ENCODE assay signal across 8 cellular contexts in genomic region chr11:88175004-88175706, GRCh38. TPM values are rescaled to one million over a fixed set of nuclear protein-coding genes. Genes with fewer than 3 reads are reported as not detected.
A peak's percentile ranks its signal among the peaks of the same experiment; 100 is the strongest.
DNase-seq lines count a peak whose midpoint lies in the region; ATAC-seq and TF ChIP-seq lines count a peak whose summit lies in the region.

Gene RAB38, minus strand, starts transcription at chr11:88175443. Its CDS starts 59 bp downstream, at chr11:88175384.

- H3K9me3 ChIP-seq in IMR-90 (ENCODE audit: control insufficient read depth, insufficient read depth, low read length) = no peaks in the 10 kb centered on the region
- H3K9me3 ChIP-seq in trophoblast cell (ENCODE audit: insufficient read depth, low read depth, low read length) = no peaks in the 10 kb centered on the region

- no TSS peak for BruUV-seq in IMR-90 (replicated peaks; lab: Mats Ljungman, UMichigan)

- H2BK12ac ChIP-seq in trophoblast cell (ENCODE audit: low read length) = no peak within 1 kb of the TSS

- POLR2A ChIA-PET in IMR-90 (lab: Charles Lee; ENCODE audit: unreplicated experiment) = interaction anchor here (0.7 kb wide), 1 partner anchor 158 kb away, joined by 18 read pairs; no protein-coding TSS in a partner anchor

- peak within 1 kb of the TSS; percentile 18 for H2AK9ac ChIP-seq in IMR-90 (replicated peaks; ENCODE audit: low read depth, low read length, poor library complexity)

- CTCF ChIA-PET in IMR-90 (lab: Yijun Ruan, JAX) = interaction anchor here (1.1 kb wide), 1 partner anchor 8 kb away, joined by 3 read pairs; no protein-coding TSS in a partner anchor

- H4K5ac ChIP-seq in IMR-90 (ENCODE audit: low read depth, low read length) = no peak within 1 kb of the TSS

- H3K9ac ChIP-seq in IMR-90 (ENCODE audit: low read depth, low read length) (peak within 1 kb of the TSS; percentile 47), trophoblast cell (ENCODE audit: low read length) (no peak within 1 kb of the TSS)

- no peak within 1 kb of the TSS for H3K27ac ChIP-seq in IMR-90 (ENCODE audit: insufficient read depth, low read length)
- no peak within 1 kb of the TSS for H3K27ac ChIP-seq in trophoblast cell (ENCODE audit: low read depth, low read length)

- peak; percentile 55 for DNase-seq in COLO829 (ENCODE audit: low spot score)
- peak; percentile 21 for DNase-seq in IMR-90
- DNase-seq in activated T-cell treated with anti-CD3 and anti-CD28 coated beads, Interleukin-2, amount 50 U/mL, for 48 hours = peak; percentile 53 to 61
- peak; percentile 72 for DNase-seq in glomerular visceral epithelial cell (ENCODE audit: extremely low spot score)
- DNase-seq in trophoblast cell = peak; percentile 32 to 59
- DNase-seq in KG1 (lab: John Stamatoyannopoulos, UW) = no peak
- no peak for DNase-seq in GM19240 (ENCODE audit: insufficient read length, low spot score)

- dilution Hi-C loops in IMR-90 (cut with HindIII; ENCODE audit: low sequenced_read_pairs, unreplicated experiment) = no loop called here

- H2BK120ac ChIP-seq in IMR-90 (ENCODE audit: low read depth, low read length) = peak within 1 kb of the TSS; percentile 13
- no peak within 1 kb of the TSS for H2BK120ac ChIP-seq in trophoblast cell (ENCODE audit: insufficient read depth, low read length, poor library complexity)

- peak within 1 kb of the TSS; percentile 94 for H2AFZ ChIP-seq in IMR-90 (replicated peaks; ENCODE audit: low read length, poor library complexity)
- peak within 1 kb of the TSS; percentile 24 for H2AFZ ChIP-seq in trophoblast cell (ENCODE audit: insufficient read depth, low read length, poor library complexity)

- H3K4me2 ChIP-seq in IMR-90 (ENCODE audit: low read depth, low read length) (peak within 1 kb of the TSS; percentile 95), trophoblast cell (ENCODE audit: low read length) (peak within 1 kb of the TSS; percentile 100)

- H4K20me1 ChIP-seq in IMR-90 (ENCODE audit: insufficient read depth, low read length) = no peaks in the 10 kb centered on the region

- H3K79me2 ChIP-seq in trophoblast cell (ENCODE audit: control insufficient read depth, insufficient read depth, low read length, poor library complexity) = no peaks in the 10 kb centered on the region

- TF ChIP-seq CTCF in IMR-90 (conservative IDR thresholded peaks at IDR 0.05; ENCODE audit: low read depth, low read length) = no peak

- H3K79me1 ChIP-seq in IMR-90 (ENCODE audit: low read depth in 1 of 2, low read length in 2 of 2) (no peaks in the 10 kb centered on the region), trophoblast cell (ENCODE audit: low read length) (no peaks in the 10 kb centered on the region)

- H4K91ac ChIP-seq in IMR-90 (ENCODE audit: insufficient read depth, low read depth, low read length) (no peak within 1 kb of the TSS), trophoblast cell (ENCODE audit: low read depth, low read length) (no peak within 1 kb of the TSS)

- H3K4ac ChIP-seq in IMR-90 (ENCODE audit: low read depth, low read length) = peak within 1 kb of the TSS; percentile 25; the same call in 1 of the 2 replicates
- H3K4ac ChIP-seq in trophoblast cell (ENCODE audit: low read depth, low read length) = no peak within 1 kb of the TSS

- H3K18ac ChIP-seq in IMR-90 (ENCODE audit: low read depth, low read length) = no peak within 1 kb of the TSS
- no peak within 1 kb of the TSS for H3K18ac ChIP-seq in trophoblast cell (ENCODE audit: low read length)

- ATAC-seq in GM19463 (IDR thresholded peaks at IDR 0.05; ENCODE audit: unreplicated experiment) (peak; percentile 20), IMR-90 (ENCODE audit: low read depth) (peak; percentile 64)

- no peak within 1 kb of the TSS; the same call in 1 of the 2 replicates for H3K23ac ChIP-seq in IMR-90 (ENCODE audit: low read depth, low read length)
- peak within 1 kb of the TSS; percentile 77 for H3K23ac ChIP-seq in trophoblast cell (ENCODE audit: low read length)

- H4K12ac ChIP-seq in trophoblast cell (ENCODE audit: low read depth, low read length) = no peak within 1 kb of the TSS

- 0 out of 2 replicates have a peak, but pooled peaks cover 4% of the 10 kb centered on the region for H3K9me1 ChIP-seq in IMR-90 (ENCODE audit: insufficient read depth, low read length)

- TF ChIP-seq RAD21 in IMR-90 (IDR thresholded peaks at IDR 0.05; ENCODE audit: low read length) = no peak

- in situ Hi-C loops in IMR-90 (cut with MboI; ENCODE audit: low sequenced_read_pairs) = no loop called here

- H3K4me3 ChIP-seq in IMR-90 (ENCODE audit: insufficient read depth, low read depth, low read length) (peak within 1 kb of the TSS; percentile 46), trophoblast cell (ENCODE audit: low read depth, low read length) (peak within 1 kb of the TSS; percentile 79)

- H3K4me1 ChIP-seq in IMR-90 (ENCODE audit: control insufficient read depth, insufficient read depth, low read length) (peaks cover 2% of the 10 kb centered on the region; the same call in 1 of the 2 replicates), trophoblast cell (ENCODE audit: control insufficient read depth in 1 of 2, insufficient read depth in 2 of 2, low read length in 2 of 2) (peaks cover 6 to 12% of the 10 kb centered on the region in 2 experiments)

- TF ChIP-seq POLR2A in IMR-90 (IDR thresholded peaks at IDR 0.05; ENCODE audit: low read depth, low read length) = no peak

- H3K36me3 ChIP-seq in IMR-90 (ENCODE audit: control insufficient read depth, insufficient read depth, low read length) (no peaks in the 10 kb centered on the region), trophoblast cell (ENCODE audit: control insufficient read depth in 1 of 2, insufficient read depth in 2 of 2, low read length in 2 of 2) (no peaks in the 10 kb centered on the region)

- no peak within 1 kb of the TSS for H2BK15ac ChIP-seq in IMR-90 (ENCODE audit: low read depth, low read length)

- H2BK20ac ChIP-seq in IMR-90 (ENCODE audit: low read depth, low read length) = no peak within 1 kb of the TSS

- H2AK5ac ChIP-seq in IMR-90 (ENCODE audit: low read depth, low read length) (no peak within 1 kb of the TSS), trophoblast cell (ENCODE audit: low read length) (no peak within 1 kb of the TSS)

- no peak within 1 kb of the TSS for H2BK5ac ChIP-seq in IMR-90 (ENCODE audit: low read depth, low read length, poor library complexity, severe bottlenecking)
- no peak within 1 kb of the TSS for H2BK5ac ChIP-seq in trophoblast cell (ENCODE audit: low read depth, low read length, poor library complexity)

- H3K14ac ChIP-seq in IMR-90 (replicated peaks; ENCODE audit: low read depth, low read length) (peak within 1 kb of the TSS; percentile 35), trophoblast cell (ENCODE audit: low read length) (no peak within 1 kb of the TSS)

- 10% methylated on average over 4 of the region's 50 CpGs; no CpG with 5 or more reads in 1 of the 2 experiments for WGBS in IMR-90 (ENCODE audit: extremely low coverage in 2 of 2, insufficient read length in 1 of 2), 2 experiments
- WGBS in trophoblast cell (ENCODE audit: extremely low coverage, insufficient coverage, insufficient read length) = no CpG with 5 or more reads among the region's 50 CpGs

- intact Hi-C loops in IMR-90 (cut with micrococcal nuclease) = loop anchor here (5.0 kb wide), 1 partner anchor 367 kb away; no protein-coding TSS in a partner anchor

- H4K8ac ChIP-seq in IMR-90 (ENCODE audit: low read depth in 2 of 2, low read length in 2 of 2) (peak within 1 kb of the TSS; percentile 28 to 64; a peak in 3 of 4 replicates), trophoblast cell (ENCODE audit: low read depth, low read length) (peak within 1 kb of the TSS; percentile 10)

- peak within 1 kb of the TSS; percentile 47; the same call in 1 of the 2 replicates for H3K56ac ChIP-seq in IMR-90 (ENCODE audit: extremely low read depth, insufficient read depth, low read length)

- H3K27me3 ChIP-seq in IMR-90 (ENCODE audit: control insufficient read depth, insufficient read depth, low read length) (no peaks in the 10 kb centered on the region; the same call in none of the 2 replicates), trophoblast cell (ENCODE audit: insufficient read depth, low read length) (no peaks in the 10 kb centered on the region)

TF ChIP-seq in IMR-90, 13 proteins besides CTCF, POLR2A, EP300 and RAD21 (continues in another document):
- TF ChIP-seq BHLHE40 (IDR thresholded peaks at IDR 0.05; ENCODE audit: low read depth, low read length) (no peak), SMC3 (IDR thresholded peaks at IDR 0.05; ENCODE audit: low read depth, low read length) (no peak), USF2 (IDR thresholded peaks at IDR 0.05; ENCODE audit: low read depth, low read length) (no peak), MXI1 (IDR thresholded peaks at IDR 0.05; ENCODE audit: borderline replicate concordance, low read depth, low read length) (no peak), NFE2L2 (IDR thresholded peaks at IDR 0.05; ENCODE audit: low read depth, low read length) (no peak), CEBPB (IDR thresholded peaks at IDR 0.05; ENCODE audit: low read depth, low read length) (no peak), RCOR1 (IDR thresholded peaks at IDR 0.05; ENCODE audit: insufficient replicate concordance, low read length) (no peak), CHD1 (IDR thresholded peaks at IDR 0.05; ENCODE audit: low read depth, low read length) (no peak), MAFK (IDR thresholded peaks at IDR 0.05; ENCODE audit: low read depth, low read length) (no peak), RFX5 (IDR thresholded peaks at IDR 0.05; ENCODE audit: low read depth, low read length) (no peak), MAZ (IDR thresholded peaks at IDR 0.05; ENCODE audit: borderline replicate concordance, low read depth, low read length) (no peak)
- TF ChIP-seq, protein P1, sequence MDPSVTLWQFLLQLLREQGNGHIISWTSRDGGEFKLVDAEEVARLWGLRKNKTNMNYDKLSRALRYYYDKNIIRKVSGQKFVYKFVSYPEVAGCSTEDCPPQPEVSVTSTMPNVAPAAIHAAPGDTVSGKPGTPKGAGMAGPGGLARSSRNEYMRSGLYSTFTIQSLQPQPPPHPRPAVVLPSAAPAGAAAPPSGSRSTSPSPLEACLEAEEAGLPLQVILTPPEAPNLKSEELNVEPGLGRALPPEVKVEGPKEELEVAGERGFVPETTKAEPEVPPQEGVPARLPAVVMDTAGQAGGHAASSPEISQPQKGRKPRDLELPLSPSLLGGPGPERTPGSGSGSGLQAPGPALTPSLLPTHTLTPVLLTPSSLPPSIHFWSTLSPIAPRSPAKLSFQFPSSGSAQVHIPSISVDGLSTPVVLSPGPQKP (IDR thresholded peaks at IDR 0.05; ENCODE audit: borderline replicate concordance, low read depth, low read length) = no peak

RNA-seq across cellular contexts. Expression of gene RAB38, which starts in this region (rescaled TPM):
- total RNA-seq in IMR-90 (2012; rRNA removed) = 6.4 and 6.5 TPM in 2 replicates
- polyA plus RNA-seq in IMR-90 (2012; rRNA removed) = 4.1 and 5.0 TPM in 2 replicates
- 1.9 and 2.0 TPM in 2 replicates for polyA plus RNA-seq in IMR-90 (2012; cell fraction: cytosol; rRNA removed)
- 0.77 and 1.9 TPM in 2 replicates for polyA plus RNA-seq in IMR-90 (2012; cell fraction: nucleus; rRNA removed; ENCODE audit: low replicate concordance)
- polyA plus RNA-seq in trophoblast cell (2013) = 7.9 and 8.4 TPM in 2 replicates

Comparison
In these comparisons a context has a peak if more than half of its experiments do, and no peak if none do; other contexts are left out.
1. DNase-seq: peak in COLO829 (single experiment), IMR-90 (single experiment), activated T-cell treated with anti-CD3 and anti-CD28 coated beads, Interleukin-2, amount 50 U/mL, for 48 hours (2 of 2), glomerular visceral epithelial cell (single experiment) and trophoblast cell (2 of 2); none in KG1 (single experiment) and GM19240 (single experiment).